Comparison of ENCODE assay signal across 1 cellular context in the genomic region with DNA sequence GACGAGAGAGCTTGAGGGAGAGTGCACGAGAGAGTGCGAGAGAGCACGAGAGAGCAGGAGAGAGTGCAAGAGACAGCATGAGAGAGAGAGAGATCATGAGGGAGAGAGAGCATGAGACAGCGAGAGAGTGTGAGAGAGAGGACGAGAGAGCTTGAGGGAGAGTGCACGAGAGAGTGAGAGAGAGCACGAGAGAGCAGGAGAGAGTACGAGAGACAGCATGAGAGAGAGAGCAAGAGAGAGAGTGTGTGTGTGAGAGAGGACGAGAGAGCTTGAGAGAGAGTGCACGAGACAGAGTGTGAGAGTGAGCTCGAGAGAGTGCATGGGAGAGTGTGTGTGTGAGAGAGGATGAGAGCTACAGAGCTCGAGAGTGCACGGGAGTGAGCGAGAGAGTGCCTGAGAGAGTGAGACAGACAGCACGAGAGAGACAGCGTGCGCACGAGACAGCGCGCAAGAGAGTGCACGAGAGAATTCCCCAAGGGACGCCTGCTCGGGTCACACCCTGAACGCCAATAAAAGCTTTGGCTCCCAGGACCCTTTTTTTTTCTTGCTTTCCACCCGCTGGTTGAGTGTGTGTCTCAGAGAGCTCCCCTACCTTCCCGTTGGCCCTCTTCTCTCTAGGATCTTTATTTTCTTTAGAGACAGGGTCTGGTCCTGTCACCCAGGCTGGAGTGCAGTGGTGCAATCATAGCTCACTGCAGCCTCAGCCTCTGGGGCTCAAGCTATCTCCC.
TF ChIP-seq lines count a peak whose summit lies in the region.

No MANE protein-coding gene starts in this region.

TF ChIP-seq in K562, 482 proteins besides CTCF, POLR2A, EP300 and RAD21 (continued from another document and continues in another):
- TF ChIP-seq, protein P1, sequence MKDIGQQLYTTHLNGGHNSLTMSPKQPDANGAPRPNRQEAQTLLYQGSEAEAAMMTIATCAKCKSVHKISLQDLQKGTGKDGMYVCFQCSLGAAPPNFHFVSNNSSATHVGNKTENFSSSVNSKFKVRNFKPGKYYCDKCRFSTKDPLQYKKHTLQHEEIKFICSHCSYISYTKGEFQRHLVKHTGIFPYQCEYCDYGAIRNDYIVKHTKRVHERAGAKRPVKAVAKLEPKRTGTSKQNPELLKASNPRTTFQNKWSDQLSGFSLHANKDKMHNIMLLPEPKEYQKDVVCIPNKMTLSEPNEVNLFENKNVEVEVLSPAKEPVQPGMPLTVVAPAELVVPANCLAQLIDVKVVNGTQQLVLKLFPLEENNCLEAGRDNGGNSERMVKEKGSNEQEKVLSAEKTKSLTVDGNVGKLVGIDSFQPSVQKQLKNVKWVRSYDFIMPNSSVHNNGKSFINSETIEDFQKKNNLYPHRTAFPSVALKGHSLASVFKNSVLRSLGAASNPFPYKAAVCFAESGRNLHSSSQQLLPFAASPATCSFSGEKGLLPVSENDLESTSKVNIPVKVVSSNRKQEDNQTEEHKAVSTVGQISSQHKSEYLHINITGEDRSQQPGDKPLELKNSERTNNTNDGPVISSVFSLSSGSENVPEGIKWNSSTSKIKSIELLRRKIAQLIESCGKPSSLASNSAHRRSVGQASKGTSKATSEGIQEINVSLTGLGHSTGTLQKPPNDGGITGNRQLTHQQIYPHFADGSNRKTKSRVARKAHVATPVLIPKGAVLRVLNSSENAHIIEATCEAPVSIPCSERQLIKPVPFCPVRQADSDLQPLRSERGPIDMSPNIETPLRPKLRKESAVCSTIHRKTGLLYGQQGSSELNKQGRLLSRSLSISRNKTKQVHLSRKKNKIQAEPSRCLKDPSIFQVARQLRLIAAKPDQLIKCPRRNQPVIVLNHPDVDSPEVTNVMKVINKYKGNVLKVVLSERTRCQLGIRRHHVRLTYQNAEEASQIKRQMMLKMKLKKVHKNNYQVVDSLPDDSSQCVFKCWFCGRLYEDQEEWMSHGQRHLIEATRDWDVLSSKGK (CRISPR knock-in tag; IDR thresholded peaks at IDR 0.05) = no peak
- TF ChIP-seq TCF7L2 (IDR thresholded peaks at IDR 0.05; ENCODE audit: low read depth, low read length) = no peak
- TF ChIP-seq OTX1 (CRISPR knock-in tag; IDR thresholded peaks at IDR 0.05) = peak; percentile 32; the same call in 1 of the 2 replicates
- no peak for TF ChIP-seq ZNF354B (CRISPR knock-in tag; IDR thresholded peaks at IDR 0.05)
- no peak; the same call in 1 of the 2 replicates for TF ChIP-seq TSC22D4 (tag; IDR thresholded peaks at IDR 0.05)
- no peak for TF ChIP-seq TCFL5 (CRISPR knock-in tag; conservative IDR thresholded peaks at IDR 0.05)
- TF ChIP-seq ZNF347 (CRISPR knock-in tag; IDR thresholded peaks at IDR 0.05; ENCODE audit: low read depth) = no peak
- TF ChIP-seq WHSC1 (IDR thresholded peaks at IDR 0.05; ENCODE audit: low read length) = no peak
- no peak for TF ChIP-seq SNRNP70 (optimal IDR thresholded peaks at IDR 0.05; ENCODE audit: low read depth, low read length)
- TF ChIP-seq, protein P2, sequence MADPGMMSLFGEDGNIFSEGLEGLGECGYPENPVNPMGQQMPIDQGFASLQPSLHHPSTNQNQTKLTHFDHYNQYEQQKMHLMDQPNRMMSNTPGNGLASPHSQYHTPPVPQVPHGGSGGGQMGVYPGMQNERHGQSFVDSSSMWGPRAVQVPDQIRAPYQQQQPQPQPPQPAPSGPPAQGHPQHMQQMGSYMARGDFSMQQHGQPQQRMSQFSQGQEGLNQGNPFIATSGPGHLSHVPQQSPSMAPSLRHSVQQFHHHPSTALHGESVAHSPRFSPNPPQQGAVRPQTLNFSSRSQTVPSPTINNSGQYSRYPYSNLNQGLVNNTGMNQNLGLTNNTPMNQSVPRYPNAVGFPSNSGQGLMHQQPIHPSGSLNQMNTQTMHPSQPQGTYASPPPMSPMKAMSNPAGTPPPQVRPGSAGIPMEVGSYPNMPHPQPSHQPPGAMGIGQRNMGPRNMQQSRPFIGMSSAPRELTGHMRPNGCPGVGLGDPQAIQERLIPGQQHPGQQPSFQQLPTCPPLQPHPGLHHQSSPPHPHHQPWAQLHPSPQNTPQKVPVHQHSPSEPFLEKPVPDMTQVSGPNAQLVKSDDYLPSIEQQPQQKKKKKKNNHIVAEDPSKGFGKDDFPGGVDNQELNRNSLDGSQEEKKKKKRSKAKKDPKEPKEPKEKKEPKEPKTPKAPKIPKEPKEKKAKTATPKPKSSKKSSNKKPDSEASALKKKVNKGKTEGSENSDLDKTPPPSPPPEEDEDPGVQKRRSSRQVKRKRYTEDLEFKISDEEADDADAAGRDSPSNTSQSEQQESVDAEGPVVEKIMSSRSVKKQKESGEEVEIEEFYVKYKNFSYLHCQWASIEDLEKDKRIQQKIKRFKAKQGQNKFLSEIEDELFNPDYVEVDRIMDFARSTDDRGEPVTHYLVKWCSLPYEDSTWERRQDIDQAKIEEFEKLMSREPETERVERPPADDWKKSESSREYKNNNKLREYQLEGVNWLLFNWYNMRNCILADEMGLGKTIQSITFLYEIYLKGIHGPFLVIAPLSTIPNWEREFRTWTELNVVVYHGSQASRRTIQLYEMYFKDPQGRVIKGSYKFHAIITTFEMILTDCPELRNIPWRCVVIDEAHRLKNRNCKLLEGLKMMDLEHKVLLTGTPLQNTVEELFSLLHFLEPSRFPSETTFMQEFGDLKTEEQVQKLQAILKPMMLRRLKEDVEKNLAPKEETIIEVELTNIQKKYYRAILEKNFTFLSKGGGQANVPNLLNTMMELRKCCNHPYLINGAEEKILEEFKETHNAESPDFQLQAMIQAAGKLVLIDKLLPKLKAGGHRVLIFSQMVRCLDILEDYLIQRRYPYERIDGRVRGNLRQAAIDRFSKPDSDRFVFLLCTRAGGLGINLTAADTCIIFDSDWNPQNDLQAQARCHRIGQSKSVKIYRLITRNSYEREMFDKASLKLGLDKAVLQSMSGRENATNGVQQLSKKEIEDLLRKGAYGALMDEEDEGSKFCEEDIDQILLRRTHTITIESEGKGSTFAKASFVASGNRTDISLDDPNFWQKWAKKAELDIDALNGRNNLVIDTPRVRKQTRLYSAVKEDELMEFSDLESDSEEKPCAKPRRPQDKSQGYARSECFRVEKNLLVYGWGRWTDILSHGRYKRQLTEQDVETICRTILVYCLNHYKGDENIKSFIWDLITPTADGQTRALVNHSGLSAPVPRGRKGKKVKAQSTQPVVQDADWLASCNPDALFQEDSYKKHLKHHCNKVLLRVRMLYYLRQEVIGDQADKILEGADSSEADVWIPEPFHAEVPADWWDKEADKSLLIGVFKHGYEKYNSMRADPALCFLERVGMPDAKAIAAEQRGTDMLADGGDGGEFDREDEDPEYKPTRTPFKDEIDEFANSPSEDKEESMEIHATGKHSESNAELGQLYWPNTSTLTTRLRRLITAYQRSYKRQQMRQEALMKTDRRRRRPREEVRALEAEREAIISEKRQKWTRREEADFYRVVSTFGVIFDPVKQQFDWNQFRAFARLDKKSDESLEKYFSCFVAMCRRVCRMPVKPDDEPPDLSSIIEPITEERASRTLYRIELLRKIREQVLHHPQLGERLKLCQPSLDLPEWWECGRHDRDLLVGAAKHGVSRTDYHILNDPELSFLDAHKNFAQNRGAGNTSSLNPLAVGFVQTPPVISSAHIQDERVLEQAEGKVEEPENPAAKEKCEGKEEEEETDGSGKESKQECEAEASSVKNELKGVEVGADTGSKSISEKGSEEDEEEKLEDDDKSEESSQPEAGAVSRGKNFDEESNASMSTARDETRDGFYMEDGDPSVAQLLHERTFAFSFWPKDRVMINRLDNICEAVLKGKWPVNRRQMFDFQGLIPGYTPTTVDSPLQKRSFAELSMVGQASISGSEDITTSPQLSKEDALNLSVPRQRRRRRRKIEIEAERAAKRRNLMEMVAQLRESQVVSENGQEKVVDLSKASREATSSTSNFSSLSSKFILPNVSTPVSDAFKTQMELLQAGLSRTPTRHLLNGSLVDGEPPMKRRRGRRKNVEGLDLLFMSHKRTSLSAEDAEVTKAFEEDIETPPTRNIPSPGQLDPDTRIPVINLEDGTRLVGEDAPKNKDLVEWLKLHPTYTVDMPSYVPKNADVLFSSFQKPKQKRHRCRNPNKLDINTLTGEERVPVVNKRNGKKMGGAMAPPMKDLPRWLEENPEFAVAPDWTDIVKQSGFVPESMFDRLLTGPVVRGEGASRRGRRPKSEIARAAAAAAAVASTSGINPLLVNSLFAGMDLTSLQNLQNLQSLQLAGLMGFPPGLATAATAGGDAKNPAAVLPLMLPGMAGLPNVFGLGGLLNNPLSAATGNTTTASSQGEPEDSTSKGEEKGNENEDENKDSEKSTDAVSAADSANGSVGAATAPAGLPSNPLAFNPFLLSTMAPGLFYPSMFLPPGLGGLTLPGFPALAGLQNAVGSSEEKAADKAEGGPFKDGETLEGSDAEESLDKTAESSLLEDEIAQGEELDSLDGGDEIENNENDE (IDR thresholded peaks at IDR 0.05; ENCODE audit: low read depth, low read length) = no peak
- TF ChIP-seq CBFB (CRISPR knock-in tag; IDR thresholded peaks at IDR 0.05) = no peak
- peak in 1 of 2 experiments; percentile 16; a peak in 1 of 4 replicates for TF ChIP-seq TRIM24 (IDR thresholded peaks at IDR 0.05)
- TF ChIP-seq, protein P3, sequence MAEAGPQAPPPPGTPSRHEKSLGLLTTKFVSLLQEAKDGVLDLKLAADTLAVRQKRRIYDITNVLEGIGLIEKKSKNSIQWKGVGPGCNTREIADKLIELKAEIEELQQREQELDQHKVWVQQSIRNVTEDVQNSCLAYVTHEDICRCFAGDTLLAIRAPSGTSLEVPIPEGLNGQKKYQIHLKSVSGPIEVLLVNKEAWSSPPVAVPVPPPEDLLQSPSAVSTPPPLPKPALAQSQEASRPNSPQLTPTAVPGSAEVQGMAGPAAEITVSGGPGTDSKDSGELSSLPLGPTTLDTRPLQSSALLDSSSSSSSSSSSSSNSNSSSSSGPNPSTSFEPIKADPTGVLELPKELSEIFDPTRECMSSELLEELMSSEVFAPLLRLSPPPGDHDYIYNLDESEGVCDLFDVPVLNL (CRISPR knock-in tag; IDR thresholded peaks at IDR 0.05; ENCODE audit: low read depth) = no peak
- TF ChIP-seq, protein P4, sequence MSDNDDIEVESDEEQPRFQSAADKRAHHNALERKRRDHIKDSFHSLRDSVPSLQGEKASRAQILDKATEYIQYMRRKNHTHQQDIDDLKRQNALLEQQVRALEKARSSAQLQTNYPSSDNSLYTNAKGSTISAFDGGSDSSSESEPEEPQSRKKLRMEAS (CRISPR knock-in tag; IDR thresholded peaks at IDR 0.05) = peak; percentile 30; the same call in 1 of the 2 replicates
- TF ChIP-seq RHOXF2B (CRISPR knock-in tag; conservative IDR thresholded peaks at IDR 0.05) = no peak
- no peak for TF ChIP-seq RBM22 (IDR thresholded peaks at IDR 0.05; ENCODE audit: low read depth, low read length, poor library complexity, severe bottlenecking)
- no peak for TF ChIP-seq HNRNPH1 (optimal IDR thresholded peaks at IDR 0.05; ENCODE audit: low read depth, low read length)
- TF ChIP-seq ARID1B (IDR thresholded peaks at IDR 0.05) = 0 out of 2 replicates have a peak, but pooled peaks have one; percentile 18
- TF ChIP-seq PTRF (tag; IDR thresholded peaks at IDR 0.05) = no peak
- no peak for TF ChIP-seq PCBP1 (IDR thresholded peaks at IDR 0.05; ENCODE audit: low read depth, low read length, poor library complexity, severe bottlenecking)
- TF ChIP-seq ZNF717 (CRISPR knock-in tag; IDR thresholded peaks at IDR 0.05) = no peak
- TF ChIP-seq, protein P5, sequence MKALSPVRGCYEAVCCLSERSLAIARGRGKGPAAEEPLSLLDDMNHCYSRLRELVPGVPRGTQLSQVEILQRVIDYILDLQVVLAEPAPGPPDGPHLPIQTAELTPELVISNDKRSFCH (CRISPR knock-in tag; IDR thresholded peaks at IDR 0.05) = no peak
- TF ChIP-seq, protein P5 (tag; IDR thresholded peaks at IDR 0.05) = no peak
- no peak for TF ChIP-seq BCL6 (CRISPR knock-in tag; IDR thresholded peaks at IDR 0.05)
- TF ChIP-seq BCOR (IDR thresholded peaks at IDR 0.05) = peak; percentile 73
- TF ChIP-seq CEBPB (tag; IDR thresholded peaks at IDR 0.05) = peak; percentile 38
- TF ChIP-seq ZNF584 (CRISPR knock-in tag; IDR thresholded peaks at IDR 0.05; ENCODE audit: low read depth) = no peak
- no peak for TF ChIP-seq KAT2B (IDR thresholded peaks at IDR 0.05; ENCODE audit: low read depth, low read length)
- TF ChIP-seq, protein P6, sequence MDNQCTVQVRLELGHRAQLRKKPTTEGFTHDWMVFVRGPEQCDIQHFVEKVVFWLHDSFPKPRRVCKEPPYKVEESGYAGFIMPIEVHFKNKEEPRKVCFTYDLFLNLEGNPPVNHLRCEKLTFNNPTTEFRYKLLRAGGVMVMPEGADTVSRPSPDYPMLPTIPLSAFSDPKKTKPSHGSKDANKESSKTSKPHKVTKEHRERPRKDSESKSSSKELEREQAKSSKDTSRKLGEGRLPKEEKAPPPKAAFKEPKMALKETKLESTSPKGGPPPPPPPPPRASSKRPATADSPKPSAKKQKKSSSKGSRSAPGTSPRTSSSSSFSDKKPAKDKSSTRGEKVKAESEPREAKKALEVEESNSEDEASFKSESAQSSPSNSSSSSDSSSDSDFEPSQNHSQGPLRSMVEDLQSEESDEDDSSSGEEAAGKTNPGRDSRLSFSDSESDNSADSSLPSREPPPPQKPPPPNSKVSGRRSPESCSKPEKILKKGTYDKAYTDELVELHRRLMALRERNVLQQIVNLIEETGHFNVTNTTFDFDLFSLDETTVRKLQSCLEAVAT (IDR thresholded peaks at IDR 0.05) = peak; percentile 48 to 67; a peak in 2 of 4 replicates
- no peak for TF ChIP-seq SAFB2 (IDR thresholded peaks at IDR 0.05; ENCODE audit: borderline replicate concordance, low read depth, low read length, severe bottlenecking)
- TF ChIP-seq ZNF274 (IDR thresholded peaks at IDR 0.05; ENCODE audit: borderline replicate concordance, low read depth, low read length) = no peak
- TF ChIP-seq, protein P7, sequence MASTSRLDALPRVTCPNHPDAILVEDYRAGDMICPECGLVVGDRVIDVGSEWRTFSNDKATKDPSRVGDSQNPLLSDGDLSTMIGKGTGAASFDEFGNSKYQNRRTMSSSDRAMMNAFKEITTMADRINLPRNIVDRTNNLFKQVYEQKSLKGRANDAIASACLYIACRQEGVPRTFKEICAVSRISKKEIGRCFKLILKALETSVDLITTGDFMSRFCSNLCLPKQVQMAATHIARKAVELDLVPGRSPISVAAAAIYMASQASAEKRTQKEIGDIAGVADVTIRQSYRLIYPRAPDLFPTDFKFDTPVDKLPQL (IDR thresholded peaks at IDR 0.05; ENCODE audit: extremely low read depth, insufficient read length) = no peak
- TF ChIP-seq CREM (IDR thresholded peaks at IDR 0.05; ENCODE audit: low read depth) = no peak
- no peak for TF ChIP-seq RFX5 (IDR thresholded peaks at IDR 0.05; ENCODE audit: low read depth, low read length)
- TF ChIP-seq TOE1 (IDR thresholded peaks at IDR 0.05; ENCODE audit: borderline replicate concordance) = no peak
- TF ChIP-seq TOE1 (CRISPR knock-in tag; IDR thresholded peaks at IDR 0.05; ENCODE audit: borderline replicate concordance, low read depth) = no peak
- TF ChIP-seq, protein P8, sequence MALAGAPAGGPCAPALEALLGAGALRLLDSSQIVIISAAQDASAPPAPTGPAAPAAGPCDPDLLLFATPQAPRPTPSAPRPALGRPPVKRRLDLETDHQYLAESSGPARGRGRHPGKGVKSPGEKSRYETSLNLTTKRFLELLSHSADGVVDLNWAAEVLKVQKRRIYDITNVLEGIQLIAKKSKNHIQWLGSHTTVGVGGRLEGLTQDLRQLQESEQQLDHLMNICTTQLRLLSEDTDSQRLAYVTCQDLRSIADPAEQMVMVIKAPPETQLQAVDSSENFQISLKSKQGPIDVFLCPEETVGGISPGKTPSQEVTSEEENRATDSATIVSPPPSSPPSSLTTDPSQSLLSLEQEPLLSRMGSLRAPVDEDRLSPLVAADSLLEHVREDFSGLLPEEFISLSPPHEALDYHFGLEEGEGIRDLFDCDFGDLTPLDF (CRISPR knock-in tag; IDR thresholded peaks at IDR 0.05) = no peak
- TF ChIP-seq, protein P9, sequence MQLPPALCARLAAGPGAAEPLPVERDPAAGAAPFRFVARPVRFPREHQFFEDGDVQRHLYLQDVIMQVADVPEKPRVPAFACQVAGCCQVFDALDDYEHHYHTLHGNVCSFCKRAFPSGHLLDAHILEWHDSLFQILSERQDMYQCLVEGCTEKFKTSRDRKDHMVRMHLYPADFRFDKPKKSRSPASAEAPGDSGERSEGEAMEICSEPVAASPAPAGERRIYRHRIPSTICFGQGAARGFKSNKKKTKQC (CRISPR knock-in tag; IDR thresholded peaks at IDR 0.05) = 0 out of 2 replicates have a peak, but pooled peaks have one; percentile 54
